ENCODE assay signal across 9 cellular contexts in the genomic region with DNA sequence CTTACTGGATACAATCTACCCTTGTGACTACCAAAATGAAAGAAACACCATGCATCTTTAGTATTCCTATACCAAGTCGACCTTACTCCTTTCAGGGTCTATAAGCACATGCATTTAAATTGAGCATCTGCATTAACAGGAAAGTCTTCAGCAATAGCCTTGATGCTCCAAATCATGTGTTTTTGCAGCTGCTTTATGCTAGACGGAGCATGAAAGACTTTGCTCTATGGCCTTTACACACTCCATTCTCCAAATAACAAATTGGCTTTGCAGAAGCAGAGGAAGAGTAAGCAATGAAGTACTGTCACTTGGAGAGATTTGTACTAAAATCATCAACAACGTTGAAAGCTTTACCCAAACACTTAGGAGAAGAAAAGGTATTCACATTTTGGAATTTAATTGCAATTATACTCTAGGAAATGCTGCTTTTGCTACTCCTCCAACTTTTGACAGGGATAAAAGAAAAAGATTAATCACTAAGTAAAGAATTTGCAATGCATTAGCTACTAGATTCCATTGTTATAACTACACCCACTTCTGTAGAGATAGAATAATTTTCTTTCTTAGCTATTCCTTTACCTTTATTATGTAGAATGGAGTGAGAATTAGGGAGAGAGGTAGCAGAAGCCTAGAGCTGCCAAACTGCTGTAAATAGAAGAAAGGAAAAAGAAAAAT.
"Had no signal": no experiment of that assay in that cellular context is flagged by ENCODE, and none has a peak within 500 bp of the region (broad histone marks: within the 10 kb centered on the region; RNA-seq: fewer than 3 reads in every experiment).

No MANE protein-coding gene starts in this region.

- H3K9me3 Mint-ChIP-seq: activated CD4-positive, alpha-beta T cell treated with anti-CD3 and anti-CD28 coated beads, Interleukin-2, amount 10 ng/mL, durations not matched to agents 24 days and 14 days; activated naive CD4-positive, alpha-beta T cell treated with anti-CD3 and anti-CD28 coated beads, Interleukin-2, amount 10 ng/mL, durations not matched to agents 7 days and 5 days; neural crest cell; WTC11 had no signal

- H3K4me1 Mint-ChIP-seq: activated CD4-positive, alpha-beta T cell treated with anti-CD3 and anti-CD28 coated beads, Interleukin-2, amount 10 ng/mL, durations not matched to agents 24 days and 14 days; activated naive CD4-positive, alpha-beta T cell treated with anti-CD3 and anti-CD28 coated beads, Interleukin-2, amount 10 ng/mL, durations not matched to agents 7 days and 5 days had no signal

- H3K27me3 Mint-ChIP-seq: activated CD4-positive, alpha-beta T cell treated with anti-CD3 and anti-CD28 coated beads, Interleukin-2, amount 10 ng/mL, durations not matched to agents 24 days and 14 days; activated naive CD4-positive, alpha-beta T cell treated with anti-CD3 and anti-CD28 coated beads, Interleukin-2, amount 10 ng/mL, durations not matched to agents 7 days and 5 days had no signal

- H3K27ac Mint-ChIP-seq: activated CD4-positive, alpha-beta T cell treated with anti-CD3 and anti-CD28 coated beads, Interleukin-2, amount 10 ng/mL, durations not matched to agents 24 days and 14 days; activated naive CD4-positive, alpha-beta T cell treated with anti-CD3 and anti-CD28 coated beads, Interleukin-2, amount 10 ng/mL, durations not matched to agents 7 days and 5 days; WTC11 had no signal

- DNase-seq: activated CD4-positive, alpha-beta T cell treated with anti-CD3 and anti-CD28 coated beads, Interleukin-2, amount 10 ng/mL, durations not matched to agents 24 days and 14 days; activated CD8-positive, alpha-beta memory T cell treated with anti-CD3 and anti-CD28 coated beads for 24 hours; activated naive CD4-positive, alpha-beta T cell treated with anti-CD3 and anti-CD28 coated beads, Interleukin-2, amount 10 ng/mL, durations not matched to agents 7 days and 5 days; foreskin melanocyte; islet precursor cell; stimulated activated CD4-positive, alpha-beta T cell treated with anti-CD3 and anti-CD28 coated beads, Interleukin-4, amount 100 ng/mL, for 4 hours; stomach had no signal

- H3K36me3 Mint-ChIP-seq: activated naive CD4-positive, alpha-beta T cell treated with anti-CD3 and anti-CD28 coated beads, Interleukin-2, amount 10 ng/mL, durations not matched to agents 7 days and 5 days; WTC11 had no signal

- H3K4me3 Mint-ChIP-seq: activated CD4-positive, alpha-beta T cell treated with anti-CD3 and anti-CD28 coated beads, Interleukin-2, amount 10 ng/mL, durations not matched to agents 24 days and 14 days; activated naive CD4-positive, alpha-beta T cell treated with anti-CD3 and anti-CD28 coated beads, Interleukin-2, amount 10 ng/mL, durations not matched to agents 7 days and 5 days; neural crest cell; WTC11 had no signal
